In the genomic region with DNA sequence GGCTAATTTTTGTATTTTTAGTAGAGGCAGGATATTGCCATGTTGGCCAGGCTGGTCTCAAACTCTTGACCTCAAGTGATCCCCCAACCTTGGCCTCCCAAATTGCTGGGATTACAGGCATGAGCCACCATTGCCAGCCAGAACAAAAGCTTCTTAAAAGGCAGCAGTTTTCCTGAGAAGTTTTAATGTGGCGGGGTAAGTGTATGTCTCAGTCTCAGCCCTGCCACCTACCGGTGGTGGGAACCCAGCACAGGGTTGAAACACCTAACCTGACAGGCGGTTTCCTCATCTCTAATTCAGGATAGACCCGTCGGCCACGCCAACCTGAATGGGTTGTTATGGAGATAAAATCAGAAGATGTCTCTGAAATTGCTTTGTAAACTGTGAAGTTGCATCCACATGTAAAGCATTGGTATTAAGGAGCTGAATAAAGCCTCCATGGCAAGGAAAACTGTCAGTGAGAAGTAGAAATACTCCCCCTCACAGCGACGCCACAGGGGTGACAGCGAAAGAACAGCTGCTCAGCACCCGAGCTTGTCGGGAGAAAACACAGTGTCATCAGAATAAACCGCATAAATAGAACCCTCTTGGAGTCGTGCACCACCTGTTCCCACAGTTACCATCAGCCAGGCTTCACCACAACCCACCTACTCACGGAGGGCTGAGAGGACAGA, we compare ENCODE assay signal across 8 cellular contexts.
A peak's percentile ranks its signal among the peaks of the same experiment; 100 is the strongest.
DNase-seq lines count a peak whose midpoint lies in the region; ATAC-seq and TF ChIP-seq lines count a peak whose summit lies in the region.

No MANE protein-coding gene starts in this region.

- peak; percentile 48 for TF ChIP-seq CTCF in astrocyte of the cerebellum (IDR thresholded peaks at IDR 0.05; ENCODE audit: low read depth, low read length, missing control alignments)

- peak; percentile 63 for ATAC-seq in GM18868 (IDR thresholded peaks at IDR 0.05; ENCODE audit: unreplicated experiment)
- ATAC-seq in GM18870 (IDR thresholded peaks at IDR 0.05; ENCODE audit: unreplicated experiment) = no peak

- in situ Hi-C loops in astrocyte of the cerebellum (cut with HindIII; ENCODE audit: low sequenced_read_pairs) = no loop called here

- DNase-seq in AML-193 (lab: John Stamatoyannopoulos, UW) = peak; percentile 2 to 19
- DNase-seq in NCI-H524 (lab: John Stamatoyannopoulos, UW) = peak; percentile 79 to 84
- no peak for DNase-seq in astrocyte of the cerebellum (ENCODE audit: low read depth)
- peak; percentile 63 for DNase-seq in kidney tubule cell (ENCODE audit: low spot score)
- DNase-seq in dedifferentiated amniotic fluid mesenchymal stem cell (ENCODE audit: extremely low spot score) = no peak
- DNase-seq in medulla oblongata (ENCODE audit: extremely low spot score) = no peak

- H3K4me3 ChIP-seq in astrocyte of the cerebellum (ENCODE audit: low read depth, low read length) = no peak overlapping the region

Comparison
In these comparisons a context has a peak if more than half of its experiments do, and no peak if none do; other contexts are left out.
1. DNase-seq: peak in AML-193 (2 of 2), NCI-H524 (2 of 2) and kidney tubule cell (single experiment); none in astrocyte of the cerebellum (single experiment), dedifferentiated amniotic fluid mesenchymal stem cell (single experiment) and medulla oblongata (single experiment).